ENCODE assay signal across 13 cellular contexts in the genomic region with DNA sequence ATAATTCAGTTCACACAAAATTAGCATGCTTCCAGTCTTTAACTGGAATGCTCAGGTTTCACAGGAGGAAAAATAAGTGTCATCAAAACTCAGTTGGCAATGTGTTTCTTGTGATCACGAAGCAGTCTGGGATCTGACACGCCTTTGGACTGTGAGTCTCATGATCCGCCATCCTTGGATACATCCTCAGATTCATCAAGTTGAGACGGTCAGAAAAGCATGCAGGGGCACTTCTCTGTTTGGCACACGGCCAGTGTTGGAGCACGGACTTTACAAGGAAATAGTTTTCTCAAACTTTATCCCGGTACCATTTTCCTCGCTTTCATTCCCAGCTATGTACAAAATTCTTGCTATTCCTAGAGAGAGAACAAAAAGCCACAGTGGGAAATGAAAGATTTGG.
"Had no signal": no experiment of that assay in that cellular context is flagged by ENCODE, and none has a peak within 500 bp of the region (broad histone marks: within the 10 kb centered on the region; RNA-seq: fewer than 3 reads in every experiment).

No MANE protein-coding gene starts in this region.

- H3K9me3 ChIP-seq: colonic mucosa, lower lobe of right lung, upper lobe of left lung had no signal

- H3K27ac ChIP-seq: colonic mucosa, lower lobe of right lung, upper lobe of left lung had no signal

- ATAC-seq: effector memory CD8-positive, alpha-beta T cell; lower lobe of right lung; sciatic nerve had no signal

- H3K36me3 ChIP-seq: colonic mucosa, lower lobe of right lung, upper lobe of left lung had no signal

- DNase-seq: activated CD4-positive, alpha-beta T cell treated with anti-CD3 and anti-CD28 coated beads, Interleukin-2, amount 10 ng/mL, durations not matched to agents 24 days and 14 days; activated gamma-delta T cell; activated T-cell treated with anti-CD3 and anti-CD28 coated beads, Interleukin-2, amount 50 U/mL, for 1 hour; caudate nucleus; colonic mucosa; effector memory CD8-positive, alpha-beta T cell; lower lobe of right lung; naive B cell; occipital lobe; stimulated activated CD4-positive, alpha-beta T cell treated with anti-CD3 and anti-CD28 coated beads, Interleukin-12 subunit alpha, Interleukin-12 subunit beta, amount 100 ng/mL, for 4 hours; substantia nigra; upper lobe of left lung had no signal

- H3K4me3 ChIP-seq: colonic mucosa, lower lobe of right lung, upper lobe of left lung had no signal

- H3K27me3 ChIP-seq: colonic mucosa, upper lobe of left lung had no signal

- H3K27me3 Mint-ChIP-seq: activated CD4-positive, alpha-beta T cell treated with anti-CD3 and anti-CD28 coated beads, Interleukin-2, amount 10 ng/mL, durations not matched to agents 24 days and 14 days had no signal

- H3K4me3 Mint-ChIP-seq: activated CD4-positive, alpha-beta T cell treated with anti-CD3 and anti-CD28 coated beads, Interleukin-2, amount 10 ng/mL, durations not matched to agents 24 days and 14 days; effector memory CD8-positive, alpha-beta T cell had no signal

- H3K4me1 ChIP-seq: colonic mucosa, lower lobe of right lung, upper lobe of left lung had no signal

- H3K9me3 Mint-ChIP-seq: effector memory CD8-positive, alpha-beta T cell had no signal
